Comparison of ENCODE assay signal across 8 cellular contexts in the genomic region with DNA sequence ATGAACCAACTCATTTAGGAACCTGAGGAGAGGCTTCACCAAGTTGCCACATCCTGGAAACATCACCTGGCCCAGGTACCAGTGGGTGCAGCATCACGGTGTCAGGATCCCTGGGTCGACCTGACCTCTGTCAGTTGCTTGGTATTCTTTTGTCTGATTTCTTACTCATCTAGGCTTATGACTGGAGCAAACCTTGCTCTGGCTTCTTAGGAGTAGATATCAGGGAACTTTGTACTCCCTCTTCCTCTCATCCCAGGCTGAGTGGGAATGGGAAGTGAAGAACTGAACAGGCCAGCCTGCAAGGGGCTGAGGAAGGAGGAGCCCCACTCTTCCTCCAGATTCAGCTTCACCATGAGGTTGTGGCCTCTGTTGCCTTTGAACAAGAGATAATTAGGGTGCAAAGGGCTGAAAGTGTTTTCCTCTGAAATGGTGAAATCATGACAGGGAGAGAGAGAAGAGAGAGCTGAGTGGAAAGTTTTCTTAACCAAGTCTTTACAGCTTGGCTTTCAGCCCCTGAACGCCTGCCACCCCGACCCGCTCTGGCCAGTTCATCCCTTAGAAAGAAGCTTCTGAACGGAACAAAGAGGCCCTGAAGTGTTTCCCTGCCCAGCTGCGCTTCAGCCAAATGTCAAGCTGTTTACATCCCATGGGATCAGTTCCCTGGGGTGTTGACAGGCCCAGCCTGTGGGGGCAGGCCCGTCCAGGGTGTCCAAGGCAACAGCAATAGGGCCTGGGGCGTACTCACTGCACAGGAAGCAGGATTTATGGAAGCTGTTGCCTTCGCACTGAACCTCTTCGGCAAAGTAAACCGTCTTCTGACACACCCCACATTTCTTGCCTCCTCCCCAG. TPM values are rescaled to one million over a fixed set of nuclear protein-coding genes. Genes with fewer than 3 reads are reported as not detected.
A peak's percentile ranks its signal among the peaks of the same experiment; 100 is the strongest.
DNase-seq lines count a peak whose midpoint lies in the region; ATAC-seq and TF ChIP-seq lines count a peak whose summit lies in the region.

No MANE protein-coding gene starts in this region.

- peak; percentile 98 for DNase-seq in DMS153 (lab: John Stamatoyannopoulos, UW)
- DNase-seq in amniotic epithelial cell (ENCODE audit: low read depth): peak; percentile 79
- peak; percentile 77 for DNase-seq in left cardiac atrium
- peak; percentile 94 for DNase-seq in prostate gland (ENCODE audit: low spot score)
- DNase-seq in RPMI8226: no peak
- no peak for DNase-seq in stimulated activated CD4-positive, alpha-beta T cell treated with anti-CD3 and anti-CD28 coated beads, Interleukin-12 subunit alpha, Interleukin-12 subunit beta, amount 100 ng/mL, for 4 hours

- peak overlapping the region; percentile 91 to 96 for H3K27ac ChIP-seq in prostate gland

- H3K36me3 ChIP-seq in prostate gland: peaks cover 0 to 5% of the 10 kb centered on the region in 2 donors

- ATAC-seq in left cardiac atrium (peak; percentile 72 to 73), HG03025 (IDR thresholded peaks at IDR 0.05; ENCODE audit: low FRiP score, unreplicated experiment) (no peak), HG03045 (IDR thresholded peaks at IDR 0.05; ENCODE audit: unreplicated experiment) (no peak)

- peak; percentile 20 for TF ChIP-seq POLR2A in prostate gland (IDR thresholded peaks at IDR 0.05)

- H3K27me3 ChIP-seq in prostate gland (replicated peaks; ENCODE audit: insufficient read depth): no peaks in the 10 kb centered on the region

- no peak for TF ChIP-seq CTCF in prostate gland (IDR thresholded peaks at IDR 0.05)

- no peaks in the 10 kb centered on the region for H3K9me3 ChIP-seq in prostate gland

- no peak overlapping the region for H3K4me3 ChIP-seq in prostate gland

- intact Hi-C loops in left cardiac atrium (cut with DNase I): no loop called here
- intact Hi-C loops in prostate gland (cut with DNase I): no loop called here

- peaks cover 40% of the 10 kb centered on the region for H3K4me1 ChIP-seq in prostate gland (replicated peaks)

- WGBS in prostate gland: 11% methylated on average over 12 of the region's 12 CpGs

RNA-seq across cellular contexts. Expression of a gene that starts 11.3 kb away (rescaled TPM):
- total RNA-seq in left cardiac atrium: 100 to 1,000 TPM in 1 of 2 donors, 10 to 100 TPM in 1; 95.1 to 154 TPM
- total RNA-seq in prostate gland: 1,000 to 10,000 TPM; 1,117 to 1,634 TPM

RNA-seq across cellular contexts. Expression of a gene that starts 26.7 kb away (rescaled TPM):
- 10 to 100 TPM; 39.9 to 48.5 TPM for total RNA-seq in left cardiac atrium
- total RNA-seq in prostate gland: 10 to 100 TPM; 49.7 to 73.9 TPM

RNA-seq across cellular contexts. Expression of a gene that starts 43.3 kb away (rescaled TPM):
- total RNA-seq in left cardiac atrium: 10 to 100 TPM; 20.7 to 34.8 TPM
- total RNA-seq in prostate gland: 10 to 100 TPM; 13.1 to 29.1 TPM

Comparison
In these comparisons a context has a peak if more than half of its experiments do, and no peak if none do; other contexts are left out.
1. DNase-seq: peak in DMS153 (single experiment), amniotic epithelial cell (single experiment), left cardiac atrium (single experiment) and prostate gland (single experiment); none in RPMI8226 (single experiment) and stimulated activated CD4-positive, alpha-beta T cell treated with anti-CD3 and anti-CD28 coated beads, Interleukin-12 subunit alpha, Interleukin-12 subunit beta, amount 100 ng/mL, for 4 hours (single experiment).
2. ATAC-seq: peak in left cardiac atrium (2 of 2); none in HG03025 (single experiment) and HG03045 (single experiment).
3. RNA of a gene that starts 11.3 kb away (total RNA-seq): 1,117 to 1,634 TPM in prostate gland; 95.1 to 154 TPM in left cardiac atrium; every median in the first group is over 4 times any median in the second.